Comparison of ENCODE assay signal across 12 cellular contexts in the genomic region with DNA sequence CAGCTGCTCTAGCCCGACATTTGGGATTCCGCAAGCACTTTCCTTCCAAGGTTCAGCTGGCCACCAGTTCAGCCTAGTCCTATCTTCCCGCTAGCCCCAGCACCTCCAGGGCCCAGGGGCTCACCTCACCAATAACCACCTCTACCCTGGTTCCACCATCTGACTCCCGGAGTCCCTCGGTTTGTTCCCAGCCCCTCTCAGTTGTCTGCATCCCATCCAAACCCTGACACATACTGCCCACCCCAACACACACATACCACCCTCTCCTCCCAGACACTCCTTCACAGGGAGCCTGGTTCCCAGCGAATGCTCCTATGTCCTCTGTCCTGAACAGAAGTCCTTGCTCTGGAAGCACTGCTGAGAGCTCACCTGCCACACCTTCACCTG. TPM values are rescaled to one million over a fixed set of nuclear protein-coding genes. Genes with fewer than 3 reads are reported as not detected.
DNase-seq lines count a peak whose midpoint lies in the region; ATAC-seq and TF ChIP-seq lines count a peak whose summit lies in the region.
"Had no signal": no experiment of that assay in that cellular context is flagged by ENCODE, and none has a peak within 500 bp of the region (broad histone marks: within the 10 kb centered on the region; RNA-seq: fewer than 3 reads in every experiment).

No MANE protein-coding gene starts in this region.

- no peak for TF ChIP-seq EP300 in upper lobe of left lung (IDR thresholded peaks at IDR 0.05)

- H3K27ac ChIP-seq in upper lobe of left lung, result peak overlapping the region; percentile 79 to 86 (median 84)

- H3K27me3 Mint-ChIP-seq in activated naive CD8-positive, alpha-beta T cell, result peaks cover 2% of the 10 kb centered on the region
- peaks cover 9% of the 10 kb centered on the region for H3K27me3 Mint-ChIP-seq in activated naive CD8-positive, alpha-beta T cell treated with anti-CD3 and anti-CD28 coated beads for 36 hours
- peaks cover 46% of the 10 kb centered on the region for H3K27me3 Mint-ChIP-seq in neural crest cell (ENCODE audit: low read depth)

- no peak for DNase-seq in activated naive CD8-positive, alpha-beta T cell treated with anti-CD3 and anti-CD28 coated beads for 36 hours
- DNase-seq in fibroblast of the aortic adventitia (ENCODE audit: low read depth) (no peak), neural crest cell (ENCODE audit: low read depth, low spot score) (no peak), upper lobe of left lung (no peak), NCI-H82 (lab: John Stamatoyannopoulos, UW) (no peak), NOMO-1 treated with dmso at 0.1 percent for 144 hours (lab: John Stamatoyannopoulos, UW; ENCODE audit: unreplicated experiment) (no peak)
- DNase-seq: activated T-cell treated with anti-CD3 and anti-CD28 coated beads, Interleukin-2, amount 50 U/mL, for 72 hours; MV-4-11; substantia nigra had no signal

- no peaks in the 10 kb centered on the region for H3K36me3 Mint-ChIP-seq in activated naive CD8-positive, alpha-beta T cell
- H3K36me3 Mint-ChIP-seq in activated naive CD8-positive, alpha-beta T cell treated with anti-CD3 and anti-CD28 coated beads for 36 hours, result no peaks in the 10 kb centered on the region
- peaks cover 2% of the 10 kb centered on the region for H3K36me3 Mint-ChIP-seq in neural crest cell (ENCODE audit: low read depth)

- H3K9me3 ChIP-seq in upper lobe of left lung, result no peaks in the 10 kb centered on the region
- H3K9me3 ChIP-seq: HAP-1 had no signal

- 31 to 32% methylated on average over 6 of the region's 6 CpGs for WGBS in upper lobe of left lung, 2 donors

- H3K4me1 ChIP-seq in upper lobe of left lung, result peaks cover 59 to 76% (median 73%) of the 10 kb centered on the region in 4 donors
- H3K4me1 ChIP-seq: HAP-1 had no signal

- peak overlapping the region; percentile 43 for H3K4me3 Mint-ChIP-seq in activated naive CD8-positive, alpha-beta T cell
- no peak overlapping the region for H3K4me3 Mint-ChIP-seq in activated naive CD8-positive, alpha-beta T cell treated with anti-CD3 and anti-CD28 coated beads for 36 hours
- H3K4me3 Mint-ChIP-seq in neural crest cell, result peak overlapping the region; percentile 45
- H3K4me3 Mint-ChIP-seq: activated T-cell treated with anti-CD3 and anti-CD28 coated beads, Interleukin-2, amount 50 U/mL, for 72 hours had no signal

- H3K36me3 ChIP-seq in upper lobe of left lung, result no peaks in the 10 kb centered on the region
- H3K36me3 ChIP-seq: HAP-1 had no signal

- no peaks in the 10 kb centered on the region for H3K9me3 Mint-ChIP-seq in activated naive CD8-positive, alpha-beta T cell (ENCODE audit: low read depth)
- H3K9me3 Mint-ChIP-seq in activated naive CD8-positive, alpha-beta T cell treated with anti-CD3 and anti-CD28 coated beads for 36 hours, result no peaks in the 10 kb centered on the region
- no peaks in the 10 kb centered on the region for H3K9me3 Mint-ChIP-seq in neural crest cell
- H3K9me3 Mint-ChIP-seq: activated T-cell treated with anti-CD3 and anti-CD28 coated beads, Interleukin-2, amount 50 U/mL, for 72 hours had no signal

- peaks cover 26% of the 10 kb centered on the region for H3K4me1 Mint-ChIP-seq in activated naive CD8-positive, alpha-beta T cell (ENCODE audit: low read depth)
- H3K4me1 Mint-ChIP-seq in activated naive CD8-positive, alpha-beta T cell treated with anti-CD3 and anti-CD28 coated beads for 36 hours, result peaks cover 21% of the 10 kb centered on the region
- peaks cover 38% of the 10 kb centered on the region for H3K4me1 Mint-ChIP-seq in neural crest cell

- peak overlapping the region; percentile 38 for H3K27ac Mint-ChIP-seq in activated naive CD8-positive, alpha-beta T cell
- no peak overlapping the region for H3K27ac Mint-ChIP-seq in activated naive CD8-positive, alpha-beta T cell treated with anti-CD3 and anti-CD28 coated beads for 36 hours
- H3K27ac Mint-ChIP-seq in neural crest cell (ENCODE audit: unreplicated experiment), result no peak overlapping the region
- H3K27ac Mint-ChIP-seq: activated T-cell treated with anti-CD3 and anti-CD28 coated beads, Interleukin-2, amount 50 U/mL, for 72 hours had no signal

- H3K27me3 ChIP-seq in upper lobe of left lung, result no peaks in the 10 kb centered on the region

- ATAC-seq in upper lobe of left lung (ENCODE audit: low FRiP score in 2 of 2), result no peak
- no peak for ATAC-seq in GM18502 (IDR thresholded peaks at IDR 0.05; ENCODE audit: poor library complexity, unreplicated experiment)

- peak overlapping the region; percentile 69 for H3K4me3 ChIP-seq in fibroblast of the aortic adventitia (ENCODE audit: low read depth, low read length)
- peak overlapping the region; percentile 8 to 49 (median 43) for H3K4me3 ChIP-seq in upper lobe of left lung
- H3K4me3 ChIP-seq: HAP-1 had no signal

- no peak for TF ChIP-seq CTCF in fibroblast of the aortic adventitia (IDR thresholded peaks at IDR 0.05; ENCODE audit: insufficient read depth, low read length)
- no peak for TF ChIP-seq CTCF in neural crest cell (conservative IDR thresholded peaks at IDR 0.05)
- no peak for TF ChIP-seq CTCF in upper lobe of left lung (IDR thresholded peaks at IDR 0.05)

- no peak for TF ChIP-seq POLR2A in upper lobe of left lung (IDR thresholded peaks at IDR 0.05)

RNA-seq across cellular contexts. Expression of a gene that starts 0.4 kb away (rescaled TPM):
- total RNA-seq in activated naive CD8-positive, alpha-beta T cell treated with anti-CD3 and anti-CD28 coated beads for 36 hours, result 1 to 10 TPM in 1 of 2 experiments, under 1 TPM in 1; 0.43 to 1.2 TPM
- total RNA-seq in fibroblast of the aortic adventitia (ENCODE audit: low replicate concordance) (54.0 and 315 TPM in 2 replicates), neural crest cell (4.6 and 6.6 TPM in 2 replicates), upper lobe of left lung (100 to 1,000 TPM in 4 of 6 donors, 10 to 100 TPM in 2; 58.1 to 206 (median 151) TPM)

RNA-seq across cellular contexts. Expression of a gene that starts 19.3 kb away (rescaled TPM):
- total RNA-seq in activated naive CD8-positive, alpha-beta T cell treated with anti-CD3 and anti-CD28 coated beads for 36 hours, result 10 to 100 TPM; 50.4 to 53.5 TPM
- 23.8 and 40.6 TPM in 2 replicates for total RNA-seq in fibroblast of the aortic adventitia (ENCODE audit: low replicate concordance)
- 83.6 and 87.1 TPM in 2 replicates for total RNA-seq in neural crest cell
- 100 to 1,000 TPM in 3 of 6 donors, 10 to 100 TPM in 3; 35.3 to 230 (median 95.8) TPM for total RNA-seq in upper lobe of left lung

RNA-seq across cellular contexts. Expression of a gene that starts 21.4 kb away (rescaled TPM):
- total RNA-seq in activated naive CD8-positive, alpha-beta T cell treated with anti-CD3 and anti-CD28 coated beads for 36 hours, result 1 to 10 TPM; 5.8 to 6.8 TPM
- total RNA-seq in fibroblast of the aortic adventitia (ENCODE audit: low replicate concordance) (5.6 and 7.9 TPM in 2 replicates), neural crest cell (12.4 and 13.0 TPM in 2 replicates), upper lobe of left lung (1 to 10 TPM in 5 of 6 donors, not detected in 1; 1.4 to 5.6 (median 4.6) TPM)

RNA-seq across cellular contexts. Expression of a gene that starts 43.0 kb away (rescaled TPM):
- 1 to 10 TPM; 1.4 to 1.5 TPM for total RNA-seq in activated naive CD8-positive, alpha-beta T cell treated with anti-CD3 and anti-CD28 coated beads for 36 hours
- 0.41 and 0.54 TPM in 2 replicates for total RNA-seq in fibroblast of the aortic adventitia (ENCODE audit: low replicate concordance)
- total RNA-seq in neural crest cell, result 3.1 and 4.1 TPM in 2 replicates
- total RNA-seq in upper lobe of left lung, result 1 to 10 TPM in 2 of 6 donors, under 1 TPM in 3, not detected in 1; 0.69 to 6.3 (median 0.98) TPM

RNA-seq across cellular contexts. Expression of a gene that starts 45.2 kb away (rescaled TPM):
- 10 to 100 TPM; 19.5 to 24.4 TPM for total RNA-seq in activated naive CD8-positive, alpha-beta T cell treated with anti-CD3 and anti-CD28 coated beads for 36 hours
- total RNA-seq in fibroblast of the aortic adventitia (ENCODE audit: low replicate concordance), result 7.1 and 30.2 TPM in 2 replicates
- 60.9 and 62.3 TPM in 2 replicates for total RNA-seq in neural crest cell
- 10 to 100 TPM in 5 of 6 donors, 1 to 10 TPM in 1; 7.0 to 64.8 (median 16.8) TPM for total RNA-seq in upper lobe of left lung
